27 cellular contexts compared by ENCODE assay signal in genomic region chr14:71240154-71240553, GRCh38.
"Had no signal": no experiment of that assay in that cellular context is flagged by ENCODE, and none has a peak within 500 bp of the region (broad histone marks: within the 10 kb centered on the region; RNA-seq: fewer than 3 reads in every experiment).

No MANE protein-coding gene starts in this region.

- H3K27ac Mint-ChIP-seq: activated CD4-positive, alpha-beta memory T cell treated with anti-CD3 and anti-CD28 coated beads, Interleukin-2, amount 10 ng/mL, durations not matched to agents 7 days and 5 days; activated CD4-positive, alpha-beta T cell treated with anti-CD3 and anti-CD28 coated beads, Interleukin-2, amount 10 ng/mL, durations not matched to agents 24 days and 14 days; activated naive CD8-positive, alpha-beta T cell; stimulated activated naive B cell treated with anti-CD40 and anti-IgM and Interleukin-4, amounts not matched to agents 10 μg/mL and 1 μg/mL and 100 μg/mL, for 72 hours; T-helper 17 cell had no signal

- H3K27me3 ChIP-seq: brain microvascular endothelial cell, dorsolateral prefrontal cortex, gastroesophageal sphincter, hepatocyte, pancreas, sigmoid colon, stomach, thyroid gland had no signal

- H2AFZ ChIP-seq: hepatocyte had no signal

- H3K4me3 ChIP-seq: coronary artery, dorsolateral prefrontal cortex, gastroesophageal sphincter, hepatocyte, pancreas, prostate gland, sigmoid colon, stomach, thyroid gland had no signal

- H3K9me3 Mint-ChIP-seq: stimulated activated naive B cell treated with anti-CD40 and anti-IgM and Interleukin-4, amounts not matched to agents 10 μg/mL and 1 μg/mL and 100 μg/mL, for 72 hours had no signal

- H3K36me3 Mint-ChIP-seq: activated naive CD8-positive, alpha-beta T cell; stimulated activated naive B cell treated with anti-CD40 and anti-IgM and Interleukin-4, amounts not matched to agents 10 μg/mL and 1 μg/mL and 100 μg/mL, for 72 hours had no signal

- H3K36me3 ChIP-seq: brain microvascular endothelial cell, gastroesophageal sphincter, pancreas, prostate gland, sigmoid colon, stomach, thyroid gland, WERI-Rb-1 had no signal

- H3K79me2 ChIP-seq: hepatocyte had no signal

- H3K9me3 ChIP-seq: gastroesophageal sphincter, pancreas, prostate gland, sigmoid colon, stomach, thyroid gland had no signal

- H3K4me1 Mint-ChIP-seq: T-helper 17 cell had no signal

- H3K4me3 Mint-ChIP-seq: activated CD4-positive, alpha-beta memory T cell treated with anti-CD3 and anti-CD28 coated beads, Interleukin-2, amount 10 ng/mL, durations not matched to agents 7 days and 5 days; activated CD4-positive, alpha-beta T cell treated with anti-CD3 and anti-CD28 coated beads, Interleukin-2, amount 10 ng/mL, durations not matched to agents 24 days and 14 days; activated naive CD8-positive, alpha-beta T cell; stimulated activated naive B cell treated with anti-CD40 and anti-IgM and Interleukin-4, amounts not matched to agents 10 μg/mL and 1 μg/mL and 100 μg/mL, for 72 hours; T-helper 17 cell had no signal

- H3K4me2 ChIP-seq: hepatocyte had no signal

- H3K4me1 ChIP-seq: pancreas had no signal

- ATAC-seq: activated CD4-positive, CD25-positive, alpha-beta regulatory T cell treated with anti-CD3 and anti-CD28 coated beads, Interleukin-2, amount 50 U/mL, for 24 hours; gastroesophageal sphincter; left ventricle myocardium superior; pancreas; T-helper 17 cell had no signal

- DNase-seq: activated CD4-positive, alpha-beta memory T cell treated with anti-CD3 and anti-CD28 coated beads, Interleukin-2, amount 10 ng/mL, durations not matched to agents 7 days and 5 days; activated CD4-positive, alpha-beta T cell treated with anti-CD3 and anti-CD28 coated beads, Interleukin-2, amount 10 ng/mL, durations not matched to agents 24 days and 14 days; activated effector memory CD4-positive, alpha-beta T cell treated with Interleukin-2 at 50 U/mL for 16 hours; activated naive CD4-positive, alpha-beta T cell treated with Interleukin-2 at 50 U/mL for 16 hours; brain microvascular endothelial cell; dorsolateral prefrontal cortex; effector memory CD4-positive, alpha-beta T cell; islet precursor cell; left ventricle myocardium superior; nucleus accumbens; pancreas; retina; sigmoid colon; small intestine; stimulated activated CD4-positive, alpha-beta T cell treated with anti-CD3 and anti-CD28 coated beads, Interleukin-4, amount 100 ng/mL, for 24 hours; stimulated activated naive B cell treated with anti-CD40 and anti-IgM and Interleukin-4, amounts not matched to agents 10 μg/mL and 1 μg/mL and 100 μg/mL, for 72 hours; stomach; T-helper 17 cell; T1000; thyroid gland; WERI-Rb-1 had no signal

- H3K27me3 Mint-ChIP-seq: activated naive CD8-positive, alpha-beta T cell; T-helper 17 cell had no signal
